36 cellular contexts compared by ENCODE assay signal in the genomic region with DNA sequence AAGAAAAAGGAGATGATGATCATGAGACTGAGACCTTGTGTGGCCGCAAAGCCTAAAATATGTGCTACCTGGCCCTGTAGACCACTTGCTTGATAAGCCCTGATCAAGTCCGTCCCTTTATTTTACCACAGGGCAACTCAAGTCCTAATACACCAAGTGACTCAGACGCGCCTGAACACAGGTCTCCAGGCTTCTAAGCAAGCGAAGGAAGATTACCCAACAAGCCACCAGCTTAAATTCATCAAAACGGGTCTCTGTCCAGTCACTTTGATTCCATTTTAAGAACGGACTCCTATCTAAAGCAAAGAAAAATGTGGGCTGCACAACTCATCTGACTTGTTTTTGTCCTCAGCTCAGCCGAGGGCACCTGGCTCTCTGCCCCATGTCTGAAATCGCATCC. TPM values are rescaled to one million over a fixed set of nuclear protein-coding genes. Genes with fewer than 3 reads are reported as not detected.
DNase-seq lines count a peak whose midpoint lies in the region; ATAC-seq, FAIRE-seq and TF ChIP-seq lines count a peak whose summit lies in the region.
"Had no signal": no experiment of that assay in that cellular context is flagged by ENCODE, and none has a peak within 500 bp of the region (broad histone marks: within the 10 kb centered on the region; RNA-seq: fewer than 3 reads in every experiment).

No MANE protein-coding gene starts in this region.

- no peak overlapping the region for H3K4me3 Mint-ChIP-seq in glutamatergic neuron (ENCODE audit: unreplicated experiment)
- H3K4me3 Mint-ChIP-seq: activated CD4-positive, alpha-beta memory T cell treated with anti-CD3 and anti-CD28 coated beads for 36 hours; activated T-cell treated with anti-CD3 and anti-CD28 coated beads, Interleukin-2, amount 50 U/mL, for 72 hours; B cell; brain; T-helper 1 cell treated with Interleukin-12 subunit alpha and Interleukin-12 subunit beta and Interleukin-4 antibody, amounts not matched to agents 30 μg/mL and 1 μg/mL, for 36 hours had no signal

- H2AFZ ChIP-seq in HepG2 (ENCODE audit: low read length): no peak overlapping the region

- TF ChIP-seq POLR2A in HepG2 (IDR thresholded peaks at IDR 0.05; ENCODE audit: insufficient read depth in 1 of 2, low read depth in 2 of 2, low read length in 2 of 2): no peak
- no peak for TF ChIP-seq POLR2A in right lobe of liver (IDR thresholded peaks at IDR 0.05)
- no peak for TF ChIP-seq POLR2A in esophagus squamous epithelium (IDR thresholded peaks at IDR 0.05)
- TF ChIP-seq POLR2A in thyroid gland (IDR thresholded peaks at IDR 0.05): no peak

- H3K36me3 Mint-ChIP-seq in glutamatergic neuron (ENCODE audit: unreplicated experiment): no peaks in the 10 kb centered on the region

- H3K27ac ChIP-seq in HepG2 (ENCODE audit: extremely low read length, insufficient read depth, low read length): peak overlapping the region; percentile 38
- no peak overlapping the region for H3K27ac ChIP-seq in right lobe of liver
- H3K27ac ChIP-seq in esophagus squamous epithelium: peak overlapping the region; percentile 74 to 83 (median 82)
- no peak overlapping the region for H3K27ac ChIP-seq in thyroid gland
- H3K27ac ChIP-seq: dorsolateral prefrontal cortex, heart left ventricle, psoas muscle, sigmoid colon, stomach, tibial artery had no signal

- 90% methylated on average over 9 of the region's 9 CpGs for WGBS in HepG2 (ENCODE audit: low lambda C conversion rate)
- WGBS in right lobe of liver (ENCODE audit: insufficient coverage, low coverage, low lambda C conversion rate, missing lambda C conversion rate): 93% methylated on average over 4 of the region's 9 CpGs
- 45 to 63% methylated on average over 6 to 9 of the region's 9 CpGs for WGBS in esophagus squamous epithelium, 2 donors
- 91% methylated on average over 9 of the region's 9 CpGs for WGBS in thyroid gland, 2 donors

- no peak for TF ChIP-seq EP300 in HepG2 (IDR thresholded peaks at IDR 0.05; ENCODE audit: low read depth in 2 of 2, low read length in 2 of 2)
- no peak for TF ChIP-seq EP300 in HepG2 (CRISPR knock-in tag; IDR thresholded peaks at IDR 0.05; ENCODE audit: borderline replicate concordance)

- in situ Hi-C loops in HepG2 (cut with HindIII; ENCODE audit: extremely low pct_ligation_motif_present, low pct_unique_long_range_greater_than_20kb): no loop called here

- peaks cover 26% of the 10 kb centered on the region for H3K4me1 Mint-ChIP-seq in glutamatergic neuron (ENCODE audit: low read depth, unreplicated experiment)

- H3K4me3 ChIP-seq in HepG2 (replicated peaks in 1 of 3; ENCODE audit: insufficient read depth in 1 of 3, low read depth in 2 of 3, low read length in 3 of 3): no peak overlapping the region
- H3K4me3 ChIP-seq in right lobe of liver: no peak overlapping the region
- no peak overlapping the region for H3K4me3 ChIP-seq in esophagus squamous epithelium
- H3K4me3 ChIP-seq in thyroid gland (replicated peaks in 1 of 3): no peak overlapping the region
- H3K4me3 ChIP-seq: dorsolateral prefrontal cortex, heart left ventricle, psoas muscle, sigmoid colon, stomach, tibial artery had no signal

- H3K9ac ChIP-seq in HepG2 (ENCODE audit: insufficient read depth, low read depth, low read length): no peak overlapping the region
- H3K9ac ChIP-seq: SK-N-SH had no signal

- peaks cover 8% of the 10 kb centered on the region for H3K9me3 Mint-ChIP-seq in glutamatergic neuron (ENCODE audit: unreplicated experiment)
- H3K9me3 Mint-ChIP-seq: activated CD4-positive, alpha-beta memory T cell treated with anti-CD3 and anti-CD28 coated beads for 36 hours; activated T-cell treated with anti-CD3 and anti-CD28 coated beads, Interleukin-2, amount 50 U/mL, for 72 hours; T-helper 1 cell treated with Interleukin-12 subunit alpha and Interleukin-12 subunit beta and Interleukin-4 antibody, amounts not matched to agents 30 μg/mL and 1 μg/mL, for 36 hours had no signal

- intact Hi-C loops in HepG2 (cut with micrococcal nuclease; ENCODE audit: unreplicated experiment): no loop called here
- intact Hi-C loops in right lobe of liver (cut with DNase I): no loop called here
- intact Hi-C loops in esophagus squamous epithelium (cut with DNase I): no loop called here
- intact Hi-C loops in head of caudate nucleus (cut with DNase I): no loop called here
- intact Hi-C loops in thyroid gland (cut with DNase I): no loop called here

- DNase-seq in HepG2 (ENCODE audit: low spot score) (no peak), right lobe of liver (no peak), amniotic epithelial cell (ENCODE audit: low read depth) (peak; percentile 43), esophagus squamous epithelium (lab: John Stamatoyannopoulos, UW) (no peak), head of caudate nucleus (no peak), DMS 273 (lab: John Stamatoyannopoulos, UW; ENCODE audit: unreplicated experiment) (no peak), glutamatergic neuron (no peak), thyroid gland (no peak)
- DNase-seq: activated CD4-positive, alpha-beta memory T cell treated with anti-CD3 and anti-CD28 coated beads for 36 hours; activated CD4-positive, alpha-beta T cell treated with anti-CD3 and anti-CD28 coated beads for 1 hour; activated naive CD4-positive, alpha-beta T cell; activated T-cell treated with anti-CD3 and anti-CD28 coated beads, Interleukin-2, amount 50 U/mL, for 72 hours; DMS153; dorsolateral prefrontal cortex; H7; heart left ventricle; kidney; left ventricle myocardium superior; NCI-H1092; NCI-H1694 treated with DMSO at 0.1 percent for 48 hours; NCI-H2171 treated with DMSO at 0.1 percent for 48 hours; NCI-H524 treated with DMSO at 0.1 percent for 48 hours; NK-92 treated with Interleukin-12 subunit alpha and Interleukin-12 subunit beta, amount 100 ng/mL, for 24 hours; nucleus accumbens; PC-3; psoas muscle; sigmoid colon; stimulated activated CD4-positive, alpha-beta T cell treated with anti-CD3 and anti-CD28 coated beads, Interleukin-12 subunit alpha, Interleukin-12 subunit beta, amount 100 ng/mL, for 4 hours; stimulated activated CD4-positive, alpha-beta T cell treated with anti-CD3 and anti-CD28 coated beads, Interleukin-2, amount 100 ng/mL, for 48 hours; stomach; tibial artery had no signal

- TF ChIP-seq CTCF in HepG2 (CRISPR knock-in tag; IDR thresholded peaks at IDR 0.05): no peak
- TF ChIP-seq CTCF in right lobe of liver (IDR thresholded peaks at IDR 0.05): no peak
- TF ChIP-seq CTCF in esophagus squamous epithelium (IDR thresholded peaks at IDR 0.05): no peak
- TF ChIP-seq CTCF in glutamatergic neuron (IDR thresholded peaks at IDR 0.05; ENCODE audit: partially characterized antibody, unreplicated experiment): no peak
- TF ChIP-seq CTCF in thyroid gland (IDR thresholded peaks at IDR 0.05): no peak

- peaks cover 95% of the 10 kb centered on the region for H3K79me2 ChIP-seq in HepG2 (ENCODE audit: insufficient read depth, low read length)

- peaks cover 9% of the 10 kb centered on the region for H3K27me3 Mint-ChIP-seq in glutamatergic neuron (ENCODE audit: unreplicated experiment)
- H3K27me3 Mint-ChIP-seq: activated CD4-positive, alpha-beta memory T cell treated with anti-CD3 and anti-CD28 coated beads for 36 hours; B cell had no signal

- H3K9me3 ChIP-seq in HepG2 (ENCODE audit: low read length) (no peaks in the 10 kb centered on the region), right lobe of liver (no peaks in the 10 kb centered on the region), esophagus squamous epithelium (no peaks in the 10 kb centered on the region), thyroid gland (no peaks in the 10 kb centered on the region)
- H3K9me3 ChIP-seq: heart left ventricle, psoas muscle, sigmoid colon, SK-N-SH, stomach, tibial artery had no signal

- no peak overlapping the region for H3K27ac Mint-ChIP-seq in glutamatergic neuron (ENCODE audit: unreplicated experiment)
- H3K27ac Mint-ChIP-seq: activated CD4-positive, alpha-beta memory T cell treated with anti-CD3 and anti-CD28 coated beads for 36 hours; B cell; T-helper 1 cell treated with Interleukin-12 subunit alpha and Interleukin-12 subunit beta and Interleukin-4 antibody, amounts not matched to agents 30 μg/mL and 1 μg/mL, for 36 hours had no signal

- POLR2A ChIA-PET in HepG2 (lab: Yijun Ruan, JAX): interaction anchor here (0.9 kb wide), 1 partner anchor 9 kb away, joined by 3 read pairs; no protein-coding TSS in a partner anchor

- peaks cover 43% of the 10 kb centered on the region for H4K20me1 ChIP-seq in HepG2 (ENCODE audit: insufficient read depth, low read length)

- ATAC-seq in HepG2: no peak
- no peak for ATAC-seq in right lobe of liver
- ATAC-seq: activated T-cell treated with anti-CD3 and anti-CD28 coated beads, Interleukin-2, amount 50 U/mL, for 72 hours; heart left ventricle; left ventricle myocardium superior; PC-3; psoas muscle; Right ventricle myocardium inferior had no signal

- H3K36me3 ChIP-seq in HepG2 (replicated peaks in 1 of 2; ENCODE audit: control insufficient read depth in 1 of 2, insufficient read depth in 2 of 2, low read length in 2 of 2) (no peaks in the 10 kb centered on the region; a peak in 1 of 5 replicates), right lobe of liver (no peaks in the 10 kb centered on the region), esophagus squamous epithelium (no peaks in the 10 kb centered on the region), thyroid gland (no peaks in the 10 kb centered on the region)
- H3K36me3 ChIP-seq: heart left ventricle, sigmoid colon, stomach, tibial artery had no signal

- TF ChIP-seq RAD21 in HepG2 (CRISPR knock-in tag; IDR thresholded peaks at IDR 0.05): no peak

- BruUV-seq in HepG2 (replicated peaks; lab: Mats Ljungman, UMichigan): no TSS peak

- CTCF ChIA-PET in HepG2 (lab: Yijun Ruan, JAX; ENCODE audit: low intra/inter-chr PET ratio, low total read pairs): no interaction called here

- no peak for FAIRE-seq in HepG2 (lab: Jason Lieb, UNC)
- FAIRE-seq: kidney had no signal

- H3K27me3 ChIP-seq in HepG2 (ENCODE audit: control insufficient read depth in 1 of 2, insufficient read depth in 2 of 2, low read length in 2 of 2): no peaks in the 10 kb centered on the region
- H3K27me3 ChIP-seq in right lobe of liver: no peaks in the 10 kb centered on the region
- H3K27me3 ChIP-seq in esophagus squamous epithelium: no peaks in the 10 kb centered on the region
- H3K27me3 ChIP-seq in thyroid gland: no peaks in the 10 kb centered on the region
- H3K27me3 ChIP-seq: dorsolateral prefrontal cortex, heart left ventricle, sigmoid colon, stomach, tibial artery had no signal

- H3K4me2 ChIP-seq in HepG2 (ENCODE audit: low read depth, low read length): peak overlapping the region; percentile 60; the same call in 1 of the 2 replicates
- H3K4me2 ChIP-seq: SK-N-SH had no signal

- H3K4me1 ChIP-seq in HepG2 (ENCODE audit: insufficient read depth, low read length): peaks cover 55% of the 10 kb centered on the region
- H3K4me1 ChIP-seq in right lobe of liver: no peaks in the 10 kb centered on the region
- peaks cover 6 to 100% (median 49%) of the 10 kb centered on the region in 3 donors for H3K4me1 ChIP-seq in esophagus squamous epithelium
- peaks cover 0 to 6% of the 10 kb centered on the region in 2 donors for H3K4me1 ChIP-seq in thyroid gland
- H3K4me1 ChIP-seq: psoas muscle had no signal

RNA-seq across cellular contexts. Expression of a gene that starts 26.8 kb away (rescaled TPM):
- total RNA-seq in HepG2 (2016; rRNA removed; fragmentation: Illumina TruSeq; extraction: Trizol) (13.6 and 14.5 TPM in 2 replicates), right lobe of liver (1 to 10 TPM in 5 of 6 experiments, under 1 TPM in 1; 0.70 to 6.5 (median 3.7) TPM), esophagus squamous epithelium (100 to 1,000 TPM in 1 of 4 donors, 10 to 100 TPM in 3; 87.5 to 127 (median 93.9) TPM), glutamatergic neuron (ENCODE audit: unreplicated experiment) (89.8 TPM), thyroid gland (10 to 100 TPM; 12.9 to 31.2 (median 22.5) TPM)
- total RNA-seq in HepG2 (2016; cell fraction: cytosol; rRNA removed; fragmentation: Illumina TruSeq; extraction: Trizol; ENCODE audit: low read depth): 4.3 TPM in 2 replicates
- total RNA-seq in HepG2 (2016; cell fraction: insoluble cytoplasmic fraction; rRNA removed; fragmentation: Illumina TruSeq; extraction: Trizol): 12.3 and 13.9 TPM in 2 replicates
- 9.0 and 9.6 TPM in 2 replicates for total RNA-seq in HepG2 (2016; cell fraction: membrane; rRNA removed; fragmentation: Illumina TruSeq; extraction: Trizol)
- 26.0 and 29.0 TPM in 2 replicates for total RNA-seq in HepG2 (2016; cell fraction: nucleus; rRNA removed; fragmentation: Illumina TruSeq; extraction: Trizol)
- polyA plus RNA-seq in HepG2 (2011; rRNA removed): 15.3 and 18.3 TPM in 2 replicates
- polyA plus RNA-seq in HepG2 (2011; cell fraction: cytosol; rRNA removed): 14.5 and 17.8 TPM in 2 replicates
- 26.3 and 27.8 TPM in 2 replicates for polyA plus RNA-seq in HepG2 (2011; cell fraction: nucleus; rRNA removed)
- polyA plus RNA-seq in HepG2 (2012): 34.9 and 52.5 TPM in 2 replicates
- polyA plus RNA-seq in HepG2 (2016; cell fraction: cytosol; fragmentation: Illumina TruSeq; extraction: Trizol; ENCODE audit: low read depth): 1.1 TPM in 2 replicates
- polyA plus RNA-seq in HepG2 (2016; cell fraction: insoluble cytoplasmic fraction; fragmentation: Illumina TruSeq; extraction: Trizol; ENCODE audit: low read depth): 11.0 and 13.3 TPM in 2 replicates
- 3.7 and 4.0 TPM in 2 replicates for polyA plus RNA-seq in HepG2 (2016; cell fraction: membrane; fragmentation: Illumina TruSeq; extraction: Trizol; ENCODE audit: low read depth)
- polyA plus RNA-seq in HepG2 (2016; cell fraction: nucleus; fragmentation: Illumina TruSeq; extraction: Trizol; ENCODE audit: insufficient read depth, low read depth): 27.8 and 29.7 TPM in 2 replicates
- polyA minus RNA-seq in HepG2 (2011; rRNA and poly(A)+ RNA removed; ENCODE audit: low replicate concordance): 27.5 and 74.3 TPM in 2 replicates
- polyA minus RNA-seq in HepG2 (2011; cell fraction: cytosol; rRNA and poly(A)+ RNA removed): 31.5 and 44.6 TPM in 2 replicates
- polyA minus RNA-seq in HepG2 (2011; cell fraction: nucleus; rRNA and poly(A)+ RNA removed): 44.4 and 45.6 TPM in 2 replicates

Comparison
In these comparisons a context has a peak if more than half of its experiments do, and no peak if none do; other contexts are left out.
1. H3K27ac ChIP-seq: peak in HepG2 (single experiment) and esophagus squamous epithelium (4 of 4); none in right lobe of liver (0 of 3) and thyroid gland (0 of 3).